In the genomic region with DNA sequence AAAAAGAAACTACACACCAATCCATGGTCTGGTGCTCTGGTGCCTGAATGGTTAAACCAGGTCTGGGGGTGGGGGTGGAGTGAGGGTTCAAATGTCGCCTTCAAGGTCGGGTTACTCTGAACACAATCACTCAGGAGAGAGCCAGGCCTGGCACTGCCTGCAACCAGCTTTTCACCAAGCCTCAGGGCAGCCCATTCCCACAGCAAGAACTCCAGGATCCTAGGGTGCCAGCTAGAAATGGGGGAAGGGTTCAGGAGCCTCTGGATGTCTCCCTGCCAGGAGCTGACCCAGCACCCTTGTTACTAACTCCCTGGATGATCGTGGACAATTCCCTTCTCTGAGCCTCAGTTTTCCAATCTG, we compare ENCODE assay signal across 11 cellular contexts. TPM values are rescaled to one million over a fixed set of nuclear protein-coding genes. Genes with fewer than 3 reads are reported as not detected.
DNase-seq lines count a peak whose midpoint lies in the region; ATAC-seq and TF ChIP-seq lines count a peak whose summit lies in the region.
"Had no signal": no experiment of that assay in that cellular context is flagged by ENCODE, and none has a peak within 500 bp of the region (broad histone marks: within the 10 kb centered on the region; RNA-seq: fewer than 3 reads in every experiment).

No MANE protein-coding gene starts in this region.

- intact Hi-C loops in heart right ventricle (cut with DNase I), result no loop called here
- intact Hi-C loops in ovary (cut with DNase I), result no loop called here
- intact Hi-C loops in CD4-positive, alpha-beta memory T cell (cut with micrococcal nuclease), result no loop called here

- in situ Hi-C loops in KBM-7 (cut with MboI; ENCODE audit: low pct_unique_long_range_greater_than_20kb, low sequenced_read_pairs), result no loop called here

- no peak for TF ChIP-seq POLR2A in ovary (IDR thresholded peaks at IDR 0.05)

- DNase-seq in AG04450 (ENCODE audit: low read depth, low spot score), result no peak
- DNase-seq in RWPE2 (ENCODE audit: low spot score), result no peak
- DNase-seq in heart right ventricle, result no peak
- DNase-seq in ovary, result no peak
- no peak for DNase-seq in activated T-cell treated with anti-CD3 and anti-CD28 coated beads, Interleukin-2, amount 50 U/mL, for 4 hours
- no peak for DNase-seq in CD4-positive, alpha-beta memory T cell
- no peak for DNase-seq in KBM-7
- DNase-seq: activated CD4-positive, alpha-beta T cell treated with anti-CD3 and anti-CD28 coated beads for 4 hours; HCEC 1CT had no signal

- TF ChIP-seq CTCF in AG04450 (IDR thresholded peaks at IDR 0.05; ENCODE audit: low read depth, low read length) (no peak), RWPE2 (IDR thresholded peaks at IDR 0.05; ENCODE audit: poor library complexity, severe bottlenecking) (no peak), heart right ventricle (IDR thresholded peaks at IDR 0.05) (no peak), ovary (IDR thresholded peaks at IDR 0.05) (no peak)

- H3K36me3 Mint-ChIP-seq in activated T-cell treated with anti-CD3 and anti-CD28 coated beads, Interleukin-2, amount 50 U/mL, for 4 hours (ENCODE audit: insufficient read depth), result peaks cover 8% of the 10 kb centered on the region
- no peaks in the 10 kb centered on the region for H3K36me3 Mint-ChIP-seq in CD4-positive, alpha-beta memory T cell
- H3K36me3 Mint-ChIP-seq: memory B cell had no signal

- POLR2A ChIA-PET in AG04450 (lab: Yijun Ruan, JAX), result interaction anchor here (2.7 kb wide), 1 partner anchor 22 kb away, joined by 8 read pairs; a partner anchor contains a TSS
- POLR2A ChIA-PET in CD4-positive, alpha-beta memory T cell (lab: Charles Lee; ENCODE audit: partially characterized antibody), result interaction anchor here (0.6 kb wide), 1 partner anchor 470 kb away, joined by 3 read pairs; no protein-coding TSS in a partner anchor

- H3K27me3 Mint-ChIP-seq in activated T-cell treated with anti-CD3 and anti-CD28 coated beads, Interleukin-2, amount 50 U/mL, for 4 hours (ENCODE audit: low read depth), result peaks cover 3% of the 10 kb centered on the region
- H3K27me3 Mint-ChIP-seq in CD4-positive, alpha-beta memory T cell, result no peaks in the 10 kb centered on the region

- peaks cover 92% of the 10 kb centered on the region for H3K36me3 ChIP-seq in RWPE2 (ENCODE audit: low read depth)
- peaks cover 0 to 6% (median 0%) of the 10 kb centered on the region in 9 donors for H3K36me3 ChIP-seq in heart right ventricle
- no peaks in the 10 kb centered on the region for H3K36me3 ChIP-seq in ovary
- no peaks in the 10 kb centered on the region for H3K36me3 ChIP-seq in CD4-positive, alpha-beta memory T cell (ENCODE audit: insufficient read depth, low read length)

- no peaks in the 10 kb centered on the region for H3K9me3 Mint-ChIP-seq in activated T-cell treated with anti-CD3 and anti-CD28 coated beads, Interleukin-2, amount 50 U/mL, for 4 hours
- no peaks in the 10 kb centered on the region for H3K9me3 Mint-ChIP-seq in CD4-positive, alpha-beta memory T cell
- H3K9me3 Mint-ChIP-seq: memory B cell had no signal

- no peak for ATAC-seq in RWPE2 (ENCODE audit: low read depth)
- no peak for ATAC-seq in heart right ventricle
- no peak for ATAC-seq in activated T-cell treated with anti-CD3 and anti-CD28 coated beads, Interleukin-2, amount 50 U/mL, for 4 hours
- no peak for ATAC-seq in HG02852 (IDR thresholded peaks at IDR 0.05; ENCODE audit: unreplicated experiment)

- peaks cover 98% of the 10 kb centered on the region for H3K4me1 ChIP-seq in RWPE2 (ENCODE audit: insufficient read depth, poor library complexity, severe bottlenecking)
- peaks cover 15 to 100% (median 87%) of the 10 kb centered on the region in 9 donors for H3K4me1 ChIP-seq in heart right ventricle
- peaks cover 27% of the 10 kb centered on the region for H3K4me1 ChIP-seq in ovary (ENCODE audit: insufficient read depth)
- peaks cover 14% of the 10 kb centered on the region for H3K4me1 ChIP-seq in CD4-positive, alpha-beta memory T cell (ENCODE audit: insufficient read depth, low read length)

- H3K27me3 ChIP-seq in AG04450 (ENCODE audit: control insufficient read depth, insufficient read depth, low read length) (no peaks in the 10 kb centered on the region), RWPE2 (ENCODE audit: insufficient read depth, poor library complexity, severe bottlenecking) (no peaks in the 10 kb centered on the region), heart right ventricle (no peaks in the 10 kb centered on the region), ovary (no peaks in the 10 kb centered on the region)
- H3K27me3 ChIP-seq in CD4-positive, alpha-beta memory T cell (ENCODE audit: insufficient read depth, low read length), result no peaks in the 10 kb centered on the region

- peak overlapping the region; percentile 85 for H3K27ac ChIP-seq in AG04450 (ENCODE audit: low read depth, low read length)
- peak overlapping the region; percentile 99 for H3K27ac ChIP-seq in RWPE2 (ENCODE audit: poor library complexity, severe bottlenecking)
- peak overlapping the region; percentile 75 to 97 (median 94) for H3K27ac ChIP-seq in heart right ventricle
- peak overlapping the region; percentile 27 to 45 for H3K27ac ChIP-seq in ovary
- H3K27ac ChIP-seq in CD4-positive, alpha-beta memory T cell (ENCODE audit: low read depth, low read length), result no peak overlapping the region

- peak overlapping the region; percentile 97 for H3K4me3 ChIP-seq in AG04450 (ENCODE audit: low read depth, low read length)
- H3K4me3 ChIP-seq in RWPE2 (ENCODE audit: severe bottlenecking), result no peak overlapping the region
- H3K4me3 ChIP-seq in heart right ventricle, result peak overlapping the region in 6 of 10 donors; percentile 9 to 33 (median 27)
- peak overlapping the region; percentile 0 for H3K4me3 ChIP-seq in ovary
- no peak overlapping the region for H3K4me3 ChIP-seq in CD4-positive, alpha-beta memory T cell (ENCODE audit: low read length in 2 of 2)

- H3K9me3 ChIP-seq in AG04450 (ENCODE audit: control insufficient read depth, insufficient read depth, low read length), result no peaks in the 10 kb centered on the region
- no peaks in the 10 kb centered on the region for H3K9me3 ChIP-seq in RWPE2 (ENCODE audit: severe bottlenecking)
- no peaks in the 10 kb centered on the region for H3K9me3 ChIP-seq in heart right ventricle
- H3K9me3 ChIP-seq in ovary, result no peaks in the 10 kb centered on the region
- H3K9me3 ChIP-seq in CD4-positive, alpha-beta memory T cell (ENCODE audit: control insufficient read depth in 1 of 2, low read length in 2 of 2), result no peaks in the 10 kb centered on the region

- H3K27ac Mint-ChIP-seq in CD4-positive, alpha-beta memory T cell, result no peak overlapping the region
- H3K27ac Mint-ChIP-seq: memory B cell had no signal

- peaks cover 10% of the 10 kb centered on the region for H3K4me1 Mint-ChIP-seq in activated T-cell treated with anti-CD3 and anti-CD28 coated beads, Interleukin-2, amount 50 U/mL, for 4 hours (ENCODE audit: low read depth)
- H3K4me1 Mint-ChIP-seq in CD4-positive, alpha-beta memory T cell, result peaks cover 1 to 23% (median 7%) of the 10 kb centered on the region in 4 donors

- 36 to 40% methylated on average over 3 of the region's 3 CpGs for WGBS in heart right ventricle, 2 donors
- 23 to 43% (median 32%) methylated on average over 3 of the region's 3 CpGs for WGBS in ovary, 3 donors

- no peak for TF ChIP-seq EP300 in ovary (IDR thresholded peaks at IDR 0.05)

- CTCF ChIA-PET in AG04450 (lab: Charles Lee), result interaction anchor here (1.2 to 2.2 kb wide), 3 partner anchors 21 to 95 kb away, joined by 5 to 13 read pairs (median 6); a partner anchor contains a TSS
- CTCF ChIA-PET in CD4-positive, alpha-beta memory T cell (lab: Charles Lee; ENCODE audit: partially characterized antibody), result interaction anchor here (0.8 to 1.0 kb wide), 2 partner anchors 21 to 95 kb away, joined by 3 to 4 read pairs; no protein-coding TSS in a partner anchor

- H3K4me3 Mint-ChIP-seq in activated T-cell treated with anti-CD3 and anti-CD28 coated beads, Interleukin-2, amount 50 U/mL, for 4 hours, result no peak overlapping the region
- no peak overlapping the region for H3K4me3 Mint-ChIP-seq in CD4-positive, alpha-beta memory T cell
- H3K4me3 Mint-ChIP-seq: memory B cell had no signal

RNA-seq across cellular contexts. Expression of a gene that starts 6.7 kb away (rescaled TPM):
- polyA plus RNA-seq in AG04450 (2011; rRNA removed) (177 and 204 TPM in 2 replicates), heart right ventricle (10 to 100 TPM; 48.4 to 64.5 TPM), ovary (10 to 100 TPM; 17.3 to 49.0 TPM)
- 280 and 309 TPM in 2 replicates for polyA minus RNA-seq in AG04450 (2011; rRNA and poly(A)+ RNA removed)
- total RNA-seq in heart right ventricle (100 to 1,000 TPM in 5 of 10 donors, 10 to 100 TPM in 5; 66.9 to 161 (median 102) TPM), ovary (100 to 1,000 TPM in 1 of 7 donors, 10 to 100 TPM in 6; 12.9 to 269 (median 45.9) TPM)
- total RNA-seq in activated T-cell treated with anti-CD3 and anti-CD28 coated beads, Interleukin-2, amount 50 U/mL, for 4 hours, result 100 to 1,000 TPM in 2 of 3 donors, 10 to 100 TPM in 1; 94.0 to 138 (median 102) TPM
- total RNA-seq in CD4-positive, alpha-beta memory T cell, result 1 to 10 TPM; 3.8 to 3.9 TPM
- 1 to 10 TPM; 1.2 to 2.3 TPM for polyA plus RNA-seq in CD4-positive, alpha-beta memory T cell

RNA-seq across cellular contexts. Expression of a gene that starts 21.4 kb away (rescaled TPM):
- polyA plus RNA-seq in AG04450 (2011; rRNA removed) (25.1 and 33.4 TPM in 2 replicates), heart right ventricle (10 to 100 TPM; 11.7 to 34.5 TPM), ovary (10 to 100 TPM; 33.0 to 47.0 TPM)
- polyA minus RNA-seq in AG04450 (2011; rRNA and poly(A)+ RNA removed), result 37.9 and 46.4 TPM in 2 replicates
- total RNA-seq in heart right ventricle (10 to 100 TPM; 13.9 to 27.9 (median 18.2) TPM), ovary (10 to 100 TPM; 29.2 to 69.7 (median 32.8) TPM)
- total RNA-seq in activated T-cell treated with anti-CD3 and anti-CD28 coated beads, Interleukin-2, amount 50 U/mL, for 4 hours, result 10 to 100 TPM; 36.4 to 37.4 (median 36.6) TPM
- 10 to 100 TPM; 56.4 to 56.6 TPM for total RNA-seq in CD4-positive, alpha-beta memory T cell
- polyA plus RNA-seq in CD4-positive, alpha-beta memory T cell, result 10 to 100 TPM; 24.7 to 30.2 TPM

RNA-seq across cellular contexts. Expression of a gene that starts 33.5 kb away (rescaled TPM):
- polyA plus RNA-seq in AG04450 (2011; rRNA removed), result 0.04 TPM in 1 of 2 replicates, not detected in the other
- polyA minus RNA-seq in AG04450 (2011; rRNA and poly(A)+ RNA removed), result not detected in 2 replicates
- under 1 TPM in 2 of 10 donors, not detected in 8; 0.24 to 0.28 TPM for total RNA-seq in heart right ventricle
- polyA plus RNA-seq in heart right ventricle, result under 1 TPM in 1 of 2 donors, not detected in 1; 0.06 TPM
- total RNA-seq in ovary, result under 1 TPM in 1 of 7 donors, not detected in 6; 0.10 TPM
- polyA plus RNA-seq in ovary, result not detected
- total RNA-seq in activated T-cell treated with anti-CD3 and anti-CD28 coated beads, Interleukin-2, amount 50 U/mL, for 4 hours, result under 1 TPM in 2 of 3 donors, not detected in 1; 0.11 to 0.13 TPM
- not detected for total RNA-seq in CD4-positive, alpha-beta memory T cell
- polyA plus RNA-seq in CD4-positive, alpha-beta memory T cell, result not detected

RNA-seq across cellular contexts. Expression of a gene that starts 34.9 kb away (rescaled TPM):
- polyA plus RNA-seq in AG04450 (2011; rRNA removed), result not detected in 2 replicates
- polyA minus RNA-seq in AG04450 (2011; rRNA and poly(A)+ RNA removed), result not detected in 2 replicates
- total RNA-seq in heart right ventricle, result not detected
- under 1 TPM in 1 of 2 donors, not detected in 1; 0.06 TPM for polyA plus RNA-seq in heart right ventricle
- total RNA-seq in ovary, result under 1 TPM in 2 of 7 donors, not detected in 5; 0.36 to 0.38 TPM
- polyA plus RNA-seq in ovary, result not detected
- total RNA-seq in activated T-cell treated with anti-CD3 and anti-CD28 coated beads, Interleukin-2, amount 50 U/mL, for 4 hours, result under 1 TPM in 2 of 3 donors, not detected in 1; 0.13 to 0.19 TPM
- not detected for total RNA-seq in CD4-positive, alpha-beta memory T cell
- polyA plus RNA-seq in CD4-positive, alpha-beta memory T cell, result not detected

RNA-seq across cellular contexts. Expression of a gene that starts 36.6 kb away (rescaled TPM):
- not detected in 2 replicates for polyA plus RNA-seq in AG04450 (2011; rRNA removed)
- not detected in 2 replicates for polyA minus RNA-seq in AG04450 (2011; rRNA and poly(A)+ RNA removed)
- 1 to 10 TPM in 8 of 10 donors, under 1 TPM in 2; 0.59 to 2.4 (median 1.3) TPM for total RNA-seq in heart right ventricle
- polyA plus RNA-seq in heart right ventricle, result 1 to 10 TPM in 1 of 2 donors, under 1 TPM in 1; 0.43 to 1.1 TPM
- total RNA-seq in ovary, result under 1 TPM in 2 of 7 donors, not detected in 5; 0.42 to 0.89 TPM
- polyA plus RNA-seq in ovary, result under 1 TPM in 1 of 2 donors, not detected in 1; 0.02 TPM
- total RNA-seq in activated T-cell treated with anti-CD3 and anti-CD28 coated beads, Interleukin-2, amount 50 U/mL, for 4 hours, result not detected
- total RNA-seq in CD4-positive, alpha-beta memory T cell, result under 1 TPM in 1 of 2 experiments, not detected in 1; 0.36 TPM
- under 1 TPM; 0.11 to 0.24 TPM for polyA plus RNA-seq in CD4-positive, alpha-beta memory T cell

Comparison
In these comparisons a context has a peak if more than half of its experiments do, and no peak if none do; other contexts are left out.
1. H3K4me3 ChIP-seq: peak in AG04450 (single experiment), heart right ventricle (6 of 10) and ovary (single experiment); none in RWPE2 (single experiment) and CD4-positive, alpha-beta memory T cell (0 of 2).